8 cellular contexts compared by ENCODE assay signal in genomic region chr1:223707270-223708000, GRCh38. TPM values are rescaled to one million over a fixed set of nuclear protein-coding genes. Genes with fewer than 3 reads are reported as not detected.
A peak's percentile ranks its signal among the peaks of the same experiment; 100 is the strongest.
DNase-seq lines count a peak whose midpoint lies in the region; ATAC-seq and TF ChIP-seq lines count a peak whose summit lies in the region.

No MANE protein-coding gene starts in this region.

- no peaks in the 10 kb centered on the region for H3K36me3 Mint-ChIP-seq in activated CD8-positive, alpha-beta T cell treated with anti-CD3 and anti-CD28 coated beads for 36 hours (ENCODE audit: low read depth)
- H3K36me3 Mint-ChIP-seq in activated CD8-positive, alpha-beta T cell treated with anti-CD3 and anti-CD28 coated beads, Interleukin-2, amount 10 ng/mL, durations not matched to agents 7 days and 5 days (ENCODE audit: low read depth) = no peaks in the 10 kb centered on the region

- no peak for TF ChIP-seq POLR2A in gastrocnemius medialis (IDR thresholded peaks at IDR 0.05)

- no peak for DNase-seq in activated CD8-positive, alpha-beta T cell treated with anti-CD3 and anti-CD28 coated beads for 36 hours
- no peak for DNase-seq in activated CD8-positive, alpha-beta T cell treated with anti-CD3 and anti-CD28 coated beads, Interleukin-2, amount 10 ng/mL, durations not matched to agents 7 days and 5 days
- DNase-seq in SHP77 (lab: John Stamatoyannopoulos, UW) = peak; percentile 81 to 89
- peak; percentile 98 to 99 for DNase-seq in foreskin fibroblast
- DNase-seq in gastrocnemius medialis = peak; percentile 72 to 82
- DNase-seq in central memory CD4-positive, alpha-beta T cell = no peak

- no peak for TF ChIP-seq CTCF in activated CD8-positive, alpha-beta T cell treated with anti-CD3 and anti-CD28 coated beads for 36 hours (IDR thresholded peaks at IDR 0.05)
- TF ChIP-seq CTCF in foreskin fibroblast (IDR thresholded peaks at IDR 0.05; ENCODE audit: low read depth, low read length) (no peak), gastrocnemius medialis (IDR thresholded peaks at IDR 0.05 in 4 of 5, conservative IDR thresholded peaks at IDR 0.05 in 1 of 5) (no peak)

- H3K4me3 Mint-ChIP-seq in activated CD8-positive, alpha-beta T cell treated with anti-CD3 and anti-CD28 coated beads for 36 hours = no peak overlapping the region
- no peak overlapping the region for H3K4me3 Mint-ChIP-seq in activated CD8-positive, alpha-beta T cell treated with anti-CD3 and anti-CD28 coated beads, Interleukin-2, amount 10 ng/mL, durations not matched to agents 7 days and 5 days

- H3K27ac ChIP-seq in gastrocnemius medialis = peak overlapping the region; percentile 79 to 87 (median 81)

- ATAC-seq in activated CD8-positive, alpha-beta T cell treated with anti-CD3 and anti-CD28 coated beads for 36 hours = no peak
- no peak for ATAC-seq in activated CD8-positive, alpha-beta T cell treated with anti-CD3 and anti-CD28 coated beads, Interleukin-2, amount 10 ng/mL, durations not matched to agents 7 days and 5 days
- peak; percentile 90 to 97 for ATAC-seq in gastrocnemius medialis
- ATAC-seq in GM21447 (IDR thresholded peaks at IDR 0.05; ENCODE audit: unreplicated experiment) = no peak
- no peak for ATAC-seq in HG03159 (IDR thresholded peaks at IDR 0.05; ENCODE audit: unreplicated experiment)

- CTCF ChIA-PET in activated CD8-positive, alpha-beta T cell treated with anti-CD3 and anti-CD28 coated beads for 36 hours (lab: Charles Lee) = interaction anchor here (0.7 to 5.8 kb wide), 3 partner anchors 9 to 41 kb away, joined by 3 to 41 read pairs (median 4); no protein-coding TSS in a partner anchor
- CTCF ChIA-PET in activated CD8-positive, alpha-beta T cell treated with anti-CD3 and anti-CD28 coated beads, Interleukin-2, amount 10 ng/mL, durations not matched to agents 7 days and 5 days (lab: Charles Lee) = interaction anchor here (2.0 to 5.7 kb wide), 4 partner anchors 9 to 42 kb away, joined by 5 to 37 read pairs (median 13); no protein-coding TSS in a partner anchor

- H3K27ac Mint-ChIP-seq in activated CD8-positive, alpha-beta T cell treated with anti-CD3 and anti-CD28 coated beads for 36 hours = peak overlapping the region; percentile 67
- no peak overlapping the region for H3K27ac Mint-ChIP-seq in activated CD8-positive, alpha-beta T cell treated with anti-CD3 and anti-CD28 coated beads, Interleukin-2, amount 10 ng/mL, durations not matched to agents 7 days and 5 days

- H3K9me3 Mint-ChIP-seq in activated CD8-positive, alpha-beta T cell treated with anti-CD3 and anti-CD28 coated beads for 36 hours = no peaks in the 10 kb centered on the region
- H3K9me3 Mint-ChIP-seq in activated CD8-positive, alpha-beta T cell treated with anti-CD3 and anti-CD28 coated beads, Interleukin-2, amount 10 ng/mL, durations not matched to agents 7 days and 5 days (ENCODE audit: insufficient read depth) = no peaks in the 10 kb centered on the region

- H3K4me3 ChIP-seq in foreskin fibroblast (ENCODE audit: low read depth in 1 of 2, low read length in 2 of 2) (peak overlapping the region in 1 of 2 donors; percentile 38), gastrocnemius medialis (no peak overlapping the region)

- peaks cover 14 to 29% of the 10 kb centered on the region in 2 donors for H3K4me1 ChIP-seq in gastrocnemius medialis

- H3K9me3 ChIP-seq in gastrocnemius medialis = no peaks in the 10 kb centered on the region

- no peaks in the 10 kb centered on the region for H3K36me3 ChIP-seq in gastrocnemius medialis

- no peaks in the 10 kb centered on the region for H3K27me3 Mint-ChIP-seq in activated CD8-positive, alpha-beta T cell treated with anti-CD3 and anti-CD28 coated beads for 36 hours
- peaks cover 3% of the 10 kb centered on the region for H3K27me3 Mint-ChIP-seq in activated CD8-positive, alpha-beta T cell treated with anti-CD3 and anti-CD28 coated beads, Interleukin-2, amount 10 ng/mL, durations not matched to agents 7 days and 5 days (ENCODE audit: low read depth)

- in situ Hi-C loops in gastrocnemius medialis (cut with MboI; ENCODE audit: low sequenced_read_pairs in 4 of 4) = no loop called here

- POLR2A ChIA-PET in activated CD8-positive, alpha-beta T cell treated with anti-CD3 and anti-CD28 coated beads for 36 hours (lab: Charles Lee) = no interaction called here
- POLR2A ChIA-PET in activated CD8-positive, alpha-beta T cell treated with anti-CD3 and anti-CD28 coated beads, Interleukin-2, amount 10 ng/mL, durations not matched to agents 7 days and 5 days (lab: Charles Lee) = interaction anchor here (1.0 to 1.4 kb wide), 2 partner anchors 9 kb away, joined by 5 to 6 read pairs; no protein-coding TSS in a partner anchor

- intact Hi-C loops in activated CD8-positive, alpha-beta T cell treated with anti-CD3 and anti-CD28 coated beads for 36 hours (cut with micrococcal nuclease) = loop anchor here (10.0 kb wide), 2 partner anchors 127 to 627 kb away; partner anchors contain the start of gene NVL
- intact Hi-C loops in gastrocnemius medialis (cut with DNase I; ENCODE audit: low total_unique reads) = no loop called here

- H3K4me1 Mint-ChIP-seq in activated CD8-positive, alpha-beta T cell treated with anti-CD3 and anti-CD28 coated beads for 36 hours (ENCODE audit: low read depth) = peaks cover 27% of the 10 kb centered on the region
- H3K4me1 Mint-ChIP-seq in activated CD8-positive, alpha-beta T cell treated with anti-CD3 and anti-CD28 coated beads, Interleukin-2, amount 10 ng/mL, durations not matched to agents 7 days and 5 days (ENCODE audit: low read depth) = peaks cover 24% of the 10 kb centered on the region

- no peaks in the 10 kb centered on the region for H3K27me3 ChIP-seq in gastrocnemius medialis

RNA-seq across cellular contexts. Expression of gene CAPN2, which starts 4.9 kb away (rescaled TPM):
- total RNA-seq in activated CD8-positive, alpha-beta T cell treated with anti-CD3 and anti-CD28 coated beads for 36 hours = 10 to 100 TPM; 31.5 to 33.6 TPM
- total RNA-seq in activated CD8-positive, alpha-beta T cell treated with anti-CD3 and anti-CD28 coated beads, Interleukin-2, amount 10 ng/mL, durations not matched to agents 7 days and 5 days = 100 to 1,000 TPM; 176 to 178 TPM
- 100 to 1,000 TPM in 2 of 4 donors, 10 to 100 TPM in 2; 42.6 to 141 (median 89.4) TPM for total RNA-seq in gastrocnemius medialis

RNA-seq across cellular contexts. Expression of gene CAPN8, which starts 41.9 kb away (rescaled TPM):
- total RNA-seq in activated CD8-positive, alpha-beta T cell treated with anti-CD3 and anti-CD28 coated beads for 36 hours = not detected
- total RNA-seq in activated CD8-positive, alpha-beta T cell treated with anti-CD3 and anti-CD28 coated beads, Interleukin-2, amount 10 ng/mL, durations not matched to agents 7 days and 5 days = under 1 TPM in 1 of 2 experiments, not detected in 1; 0.08 TPM
- under 1 TPM in 2 of 4 donors, not detected in 2; 0.46 to 0.85 TPM for total RNA-seq in gastrocnemius medialis

Comparison
In these comparisons a context has a peak if more than half of its experiments do, and no peak if none do; other contexts are left out.
1. ATAC-seq: peak in gastrocnemius medialis (2 of 2); none in activated CD8-positive, alpha-beta T cell treated with anti-CD3 and anti-CD28 coated beads for 36 hours (single experiment), activated CD8-positive, alpha-beta T cell treated with anti-CD3 and anti-CD28 coated beads, Interleukin-2, amount 10 ng/mL, durations not matched to agents 7 days and 5 days (single experiment), GM21447 (single experiment) and HG03159 (single experiment).
2. DNase-seq: peak in SHP77 (2 of 2), foreskin fibroblast (2 of 2) and gastrocnemius medialis (2 of 2); none in activated CD8-positive, alpha-beta T cell treated with anti-CD3 and anti-CD28 coated beads for 36 hours (single experiment), activated CD8-positive, alpha-beta T cell treated with anti-CD3 and anti-CD28 coated beads, Interleukin-2, amount 10 ng/mL, durations not matched to agents 7 days and 5 days (single experiment) and central memory CD4-positive, alpha-beta T cell (single experiment).